Comparison of ENCODE assay signal across 8 cellular contexts in the genomic region with DNA sequence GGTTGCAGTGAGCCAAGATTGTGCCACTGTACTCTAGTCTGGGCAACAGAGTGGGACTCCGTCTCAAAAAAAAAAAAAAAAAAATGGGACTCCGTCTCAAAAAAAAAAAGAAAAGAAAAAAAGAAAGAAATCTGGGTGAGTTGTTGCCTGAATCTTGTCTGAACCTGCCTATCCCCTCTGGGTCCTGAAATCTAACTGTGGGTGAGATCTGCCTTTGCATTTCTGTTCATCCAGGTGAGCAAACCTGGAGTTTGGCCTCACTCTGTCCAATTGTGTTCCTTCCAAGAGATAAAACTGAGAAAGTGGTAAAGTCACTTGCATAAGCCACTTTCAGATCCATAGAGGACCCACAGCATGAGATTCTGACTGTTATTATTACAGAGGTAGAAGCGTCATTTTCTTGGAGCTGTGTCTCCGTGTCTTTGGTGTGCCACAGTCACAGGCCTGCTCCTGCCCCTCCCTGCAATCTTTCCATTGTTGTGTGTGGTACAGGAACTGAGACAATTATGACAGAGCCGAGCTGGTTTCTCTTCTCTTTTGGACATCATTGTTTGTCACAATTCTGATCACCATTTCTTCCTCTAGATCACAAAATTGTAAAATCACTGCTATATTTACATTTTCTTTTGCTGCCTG.
DNase-seq lines count a peak whose midpoint lies in the region; ATAC-seq, FAIRE-seq and TF ChIP-seq lines count a peak whose summit lies in the region.

No MANE protein-coding gene starts in this region.

- ATAC-seq in GM21737 (IDR thresholded peaks at IDR 0.05; ENCODE audit: unreplicated experiment) = peak; percentile 92

- H3K36me3 ChIP-seq in colonic mucosa = no peaks in the 10 kb centered on the region

- no peak for TF ChIP-seq CTCF in colonic mucosa (IDR thresholded peaks at IDR 0.05)

- no peak overlapping the region for H3K4me3 ChIP-seq in colonic mucosa

- DNase-seq in GM12891 (ENCODE audit: insufficient read length, low spot score) (peak; percentile 4), NAMALWA (ENCODE audit: low spot score) (peak; percentile 67), colonic mucosa (peak; percentile 31), pons (ENCODE audit: low spot score) (peak; percentile 78), NCI-H1436 (lab: John Stamatoyannopoulos, UW) (no peak), NCI-H1105 treated with DMSO at 0.1 percent for 48 hours (lab: John Stamatoyannopoulos, UW) (no peak), LoVo (ENCODE audit: low spot score) (no peak)

- no peaks in the 10 kb centered on the region for H3K4me1 ChIP-seq in colonic mucosa

- intact Hi-C loops in colonic mucosa (cut with DNase I) = no loop called here

- peak; percentile 52 for FAIRE-seq in GM12891 (lab: Jason Lieb, UNC)

- no peaks in the 10 kb centered on the region for H3K27me3 ChIP-seq in colonic mucosa

- TF ChIP-seq POLR2A in GM12891 (IDR thresholded peaks at IDR 0.05; ENCODE audit: low read depth, low read length) = no peak

- peak overlapping the region; percentile 13 for H3K27ac ChIP-seq in colonic mucosa

- no peak overlapping the region for H3K9ac ChIP-seq in colonic mucosa (ENCODE audit: low read depth in 2 of 2, low read length in 2 of 2)

- no peaks in the 10 kb centered on the region for H3K9me3 ChIP-seq in colonic mucosa

TF ChIP-seq in GM12891, 5 proteins besides CTCF, POLR2A, EP300 and RAD21:
- TF ChIP-seq SPI1 (IDR thresholded peaks at IDR 0.05; ENCODE audit: low read depth, low read length) (peak; percentile 94), PAX5 (IDR thresholded peaks at IDR 0.05; ENCODE audit: insufficient read depth, low read length, severe bottlenecking) (no peak), POU2F2 (IDR thresholded peaks at IDR 0.05; ENCODE audit: low read depth, low read length) (no peak)

Comparison
In these comparisons a context has a peak if more than half of its experiments do, and no peak if none do; other contexts are left out.
1. DNase-seq: peak in GM12891 (single experiment), NAMALWA (single experiment), colonic mucosa (single experiment) and pons (single experiment); none in NCI-H1436 (single experiment), NCI-H1105 treated with DMSO at 0.1 percent for 48 hours (single experiment) and LoVo (single experiment).